In the genomic region with DNA sequence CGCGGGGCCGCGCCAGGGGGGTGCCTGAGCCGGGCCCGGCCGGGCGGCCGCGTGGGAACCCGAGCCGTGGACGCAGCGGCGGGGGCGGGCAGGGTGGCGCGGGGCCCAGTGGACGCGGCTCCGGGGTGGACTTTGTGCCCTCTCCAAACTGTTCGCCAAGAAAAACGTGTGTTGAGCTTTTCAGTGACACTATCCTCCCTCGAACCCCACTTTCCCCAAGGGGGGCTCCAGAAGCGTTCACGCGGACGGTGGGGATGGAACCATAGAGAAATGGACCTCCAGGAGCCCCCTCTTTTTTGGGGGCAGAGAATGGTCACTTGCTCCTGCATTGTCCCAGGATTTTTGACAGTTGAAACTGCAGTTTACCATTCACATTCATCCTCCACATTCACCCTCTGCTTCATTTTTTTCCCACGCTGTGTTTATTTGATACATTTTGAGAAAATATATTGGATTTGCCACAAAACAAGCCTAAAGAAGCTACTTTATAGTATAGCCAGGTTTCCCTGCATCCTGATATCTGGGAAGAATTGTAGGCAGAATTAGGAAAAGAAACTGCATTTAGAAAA, we compare ENCODE assay signal across 8 cellular contexts. TPM values are rescaled to one million over a fixed set of nuclear protein-coding genes. Genes with fewer than 3 reads are reported as not detected.
A peak's percentile ranks its signal among the peaks of the same experiment; 100 is the strongest.
DNase-seq lines count a peak whose midpoint lies in the region; ATAC-seq and TF ChIP-seq lines count a peak whose summit lies in the region.

No MANE protein-coding gene starts in this region.

- DNase-seq in AG09309 (ENCODE audit: low read depth) (no peak), IMR-90 (no peak), cardiac fibroblast (ENCODE audit: low read depth in 2 of 2) (no peak), ecto neural progenitor cell (ENCODE audit: low spot score) (no peak), GOT3 (lab: John Stamatoyannopoulos, UW) (no peak), HK-2 (ENCODE audit: unreplicated experiment) (no peak)

- dilution Hi-C loops in IMR-90 (cut with HindIII; ENCODE audit: low sequenced_read_pairs, unreplicated experiment): no loop called here

- H3K14ac ChIP-seq in IMR-90 (replicated peaks; ENCODE audit: low read depth, low read length): peak overlapping the region; percentile 93

- no peaks in the 10 kb centered on the region for H3K27me3 ChIP-seq in IMR-90 (ENCODE audit: control insufficient read depth, insufficient read depth, low read length)
- no peaks in the 10 kb centered on the region for H3K27me3 ChIP-seq in muscle layer of duodenum (ENCODE audit: low read depth, low read length)

- H4K91ac ChIP-seq in IMR-90 (ENCODE audit: insufficient read depth, low read depth, low read length): peak overlapping the region; percentile 75

- POLR2A ChIA-PET in IMR-90 (lab: Charles Lee; ENCODE audit: unreplicated experiment): no interaction called here

- H3K4me2 ChIP-seq in IMR-90 (ENCODE audit: low read depth, low read length): peak overlapping the region; percentile 84

- 2% methylated on average over 15 of the region's 29 CpGs; no CpG with 5 or more reads in 1 of the 2 experiments for WGBS in IMR-90 (ENCODE audit: extremely low coverage in 2 of 2, insufficient read length in 1 of 2), 2 experiments

- H2BK5ac ChIP-seq in IMR-90 (ENCODE audit: low read depth, low read length, poor library complexity, severe bottlenecking): peak overlapping the region; percentile 85

- peak overlapping the region; percentile 77; the same call in 1 of the 3 replicates for H2BK15ac ChIP-seq in IMR-90 (ENCODE audit: low read depth, low read length)

- peak overlapping the region; percentile 86 for H2BK120ac ChIP-seq in IMR-90 (ENCODE audit: low read depth, low read length)

- peak overlapping the region; percentile 25; the same call in 1 of the 2 replicates for H4K5ac ChIP-seq in IMR-90 (ENCODE audit: low read depth, low read length)

- H3K9me3 ChIP-seq in IMR-90 (ENCODE audit: control insufficient read depth, insufficient read depth, low read length) (no peaks in the 10 kb centered on the region), muscle layer of duodenum (ENCODE audit: control insufficient read depth in 1 of 2, low read length in 2 of 2) (no peaks in the 10 kb centered on the region)

- peak overlapping the region; percentile 69 for H3K4me3 ChIP-seq in AG09309 (ENCODE audit: control insufficient read depth, low read depth, low read length)
- peak overlapping the region; percentile 83 for H3K4me3 ChIP-seq in IMR-90 (ENCODE audit: insufficient read depth, low read depth, low read length)
- H3K4me3 ChIP-seq in cardiac fibroblast (replicated peaks in 1 of 2; ENCODE audit: low read depth in 2 of 2, low read length in 2 of 2): peak overlapping the region; percentile 64 to 67
- H3K4me3 ChIP-seq in muscle layer of duodenum (ENCODE audit: low read depth in 1 of 2, low read length in 2 of 2): peak overlapping the region; percentile 70 to 87

- H3K9ac ChIP-seq in IMR-90 (ENCODE audit: low read depth, low read length): peak overlapping the region; percentile 80

- H2BK20ac ChIP-seq in IMR-90 (ENCODE audit: low read depth, low read length): 0 out of 2 replicates have a peak overlapping the region, but pooled peaks have one; percentile 11

- no peaks in the 10 kb centered on the region for H4K20me1 ChIP-seq in IMR-90 (ENCODE audit: insufficient read depth, low read length)

- peak overlapping the region; percentile 64 to 91; a peak in 3 of 4 replicates for H4K8ac ChIP-seq in IMR-90 (ENCODE audit: low read depth in 2 of 2, low read length in 2 of 2)

- no peak for TF ChIP-seq RAD21 in IMR-90 (IDR thresholded peaks at IDR 0.05; ENCODE audit: low read length)

- ATAC-seq in IMR-90 (ENCODE audit: low read depth): no peak
- no peak for ATAC-seq in HG03442 (IDR thresholded peaks at IDR 0.05; ENCODE audit: unreplicated experiment)

- in situ Hi-C loops in IMR-90 (cut with MboI; ENCODE audit: low sequenced_read_pairs): loop anchor here (10.0 kb wide), 1 partner anchor 304 kb away; no protein-coding TSS in a partner anchor

- H3K79me1 ChIP-seq in IMR-90 (ENCODE audit: low read depth in 1 of 2, low read length in 2 of 2): peaks cover 0 to 20% of the 10 kb centered on the region in 2 experiments; a peak in 2 of 4 replicates

- peak overlapping the region; percentile 79 for H3K4ac ChIP-seq in IMR-90 (ENCODE audit: low read depth, low read length)

- CTCF ChIA-PET in IMR-90 (lab: Yijun Ruan, JAX): no interaction called here

- no peaks in the 10 kb centered on the region; the same call in 1 of the 2 replicates for H3K9me1 ChIP-seq in IMR-90 (ENCODE audit: insufficient read depth, low read length)

- H3K4me1 ChIP-seq in IMR-90 (ENCODE audit: control insufficient read depth, insufficient read depth, low read length) (no peaks in the 10 kb centered on the region; the same call in 1 of the 2 replicates), muscle layer of duodenum (ENCODE audit: control insufficient read depth in 1 of 2, insufficient read depth in 2 of 2, low read length in 2 of 2) (peaks cover 0 to 19% of the 10 kb centered on the region in 2 donors)

- H3K36me3 ChIP-seq in IMR-90 (ENCODE audit: control insufficient read depth, insufficient read depth, low read length) (no peaks in the 10 kb centered on the region), muscle layer of duodenum (ENCODE audit: control insufficient read depth in 1 of 2, insufficient read depth in 2 of 2, low read length in 2 of 2) (peaks cover 0 to 5% of the 10 kb centered on the region in 2 donors)

- peak overlapping the region; percentile 68 for H3K18ac ChIP-seq in IMR-90 (ENCODE audit: low read depth, low read length)

- peak overlapping the region; percentile 81 for H2AFZ ChIP-seq in IMR-90 (replicated peaks; ENCODE audit: low read length, poor library complexity)

- H2AK9ac ChIP-seq in IMR-90 (replicated peaks; ENCODE audit: low read depth, low read length, poor library complexity): peak overlapping the region; percentile 29

- TF ChIP-seq CTCF in AG09309 (IDR thresholded peaks at IDR 0.05; ENCODE audit: control insufficient read depth, insufficient read depth, low read depth, low read length, missing control alignments) (no peak), IMR-90 (conservative IDR thresholded peaks at IDR 0.05; ENCODE audit: low read depth, low read length) (no peak), cardiac fibroblast (IDR thresholded peaks at IDR 0.05; ENCODE audit: low read depth, low read length) (no peak)

- peak overlapping the region; percentile 90 for H3K23ac ChIP-seq in IMR-90 (ENCODE audit: low read depth, low read length)

- intact Hi-C loops in IMR-90 (cut with micrococcal nuclease): loop anchor here (1.0 kb wide), 1 partner anchor 237 kb away; no protein-coding TSS in a partner anchor

- 0 out of 2 replicates have a peak overlapping the region, but pooled peaks have one; percentile 35 for H2AK5ac ChIP-seq in IMR-90 (ENCODE audit: low read depth, low read length)

- peak overlapping the region; percentile 75 for H3K56ac ChIP-seq in IMR-90 (ENCODE audit: extremely low read depth, insufficient read depth, low read length)

- no TSS peak for BruUV-seq in IMR-90 (replicated peaks; lab: Mats Ljungman, UMichigan)

- H3K27ac ChIP-seq in IMR-90 (ENCODE audit: insufficient read depth, low read length) (peak overlapping the region; percentile 88), muscle layer of duodenum (ENCODE audit: low read length) (peak overlapping the region; percentile 99)

- TF ChIP-seq POLR2A in IMR-90 (IDR thresholded peaks at IDR 0.05; ENCODE audit: low read depth, low read length): no peak; the same call in 1 of the 2 replicates

TF ChIP-seq in IMR-90, 13 proteins besides CTCF, POLR2A, EP300 and RAD21:
- peak; percentile 2; the same call in 1 of the 2 replicates for TF ChIP-seq SMC3 (IDR thresholded peaks at IDR 0.05; ENCODE audit: low read depth, low read length)
- TF ChIP-seq MAZ (IDR thresholded peaks at IDR 0.05; ENCODE audit: borderline replicate concordance, low read depth, low read length): no peak

RNA-seq across cellular contexts. Expression of gene HIVEP1, which starts 2.8 kb away (rescaled TPM):
- 16.7 and 17.2 TPM in 2 replicates for total RNA-seq in IMR-90 (2012; rRNA removed)
- polyA plus RNA-seq in IMR-90 (2012; rRNA removed): 13.0 and 14.4 TPM in 2 replicates
- polyA plus RNA-seq in IMR-90 (2012; cell fraction: cytosol; rRNA removed): 7.3 and 8.8 TPM in 2 replicates
- 32.2 and 33.4 TPM in 2 replicates for polyA plus RNA-seq in IMR-90 (2012; cell fraction: nucleus; rRNA removed; ENCODE audit: low replicate concordance)
